10 cellular contexts compared by ENCODE assay signal in the genomic region with DNA sequence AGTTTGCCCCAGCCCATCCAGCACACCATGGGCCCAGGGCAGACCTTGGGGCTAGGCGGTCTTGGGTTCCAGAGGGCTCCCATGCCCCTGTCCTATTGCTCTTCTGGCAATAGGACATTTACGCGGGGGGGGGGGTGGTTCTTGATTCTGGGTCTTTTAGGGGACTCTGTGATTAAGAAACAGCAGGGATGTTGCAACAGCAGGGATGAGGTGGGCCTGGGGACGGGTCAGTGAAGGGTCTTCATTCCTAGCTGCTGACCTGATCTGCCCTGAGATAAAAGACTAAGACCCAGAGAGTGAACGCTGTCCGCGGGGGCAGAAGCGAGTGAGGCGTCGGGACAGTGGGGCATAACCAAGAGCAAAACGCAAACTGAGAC. TPM values are rescaled to one million over a fixed set of nuclear protein-coding genes. Genes with fewer than 3 reads are reported as not detected.
DNase-seq lines count a peak whose midpoint lies in the region; ATAC-seq and TF ChIP-seq lines count a peak whose summit lies in the region.
"Had no signal": no experiment of that assay in that cellular context is flagged by ENCODE, and none has a peak within 500 bp of the region (broad histone marks: within the 10 kb centered on the region; RNA-seq: fewer than 3 reads in every experiment).

No MANE protein-coding gene starts in this region.

- H3K27ac Mint-ChIP-seq in activated CD4-positive, alpha-beta T cell treated with anti-CD3 and anti-CD28 coated beads, Interleukin-2, amount 10 ng/mL, durations not matched to agents 7 days and 5 days, result no peak overlapping the region
- no peak overlapping the region for H3K27ac Mint-ChIP-seq in memory B cell

- H3K27ac ChIP-seq in brain microvascular endothelial cell (no peak overlapping the region), tibial artery (peak overlapping the region; percentile 89 to 94)
- H3K27ac ChIP-seq: foreskin keratinocyte had no signal

- H3K36me3 ChIP-seq in brain microvascular endothelial cell (replicated peaks), result no peaks in the 10 kb centered on the region
- no peaks in the 10 kb centered on the region for H3K36me3 ChIP-seq in tibial artery

- in situ Hi-C loops in brain microvascular endothelial cell (cut with HindIII; ENCODE audit: low pct_ligation_motif_present, low sequenced_read_pairs), result loop anchor here (10.0 kb wide), 1 partner anchor 417 kb away; no protein-coding TSS in a partner anchor

- H3K9me3 ChIP-seq in tibial artery, result no peaks in the 10 kb centered on the region

- no peaks in the 10 kb centered on the region for H3K9me3 Mint-ChIP-seq in activated CD4-positive, alpha-beta T cell treated with anti-CD3 and anti-CD28 coated beads, Interleukin-2, amount 10 ng/mL, durations not matched to agents 7 days and 5 days
- no peaks in the 10 kb centered on the region for H3K9me3 Mint-ChIP-seq in memory B cell

- peaks cover 0 to 33% (median 24%) of the 10 kb centered on the region in 4 donors for H3K4me1 ChIP-seq in tibial artery
- H3K4me1 ChIP-seq: foreskin keratinocyte had no signal

- H3K36me3 Mint-ChIP-seq in activated CD4-positive, alpha-beta T cell treated with anti-CD3 and anti-CD28 coated beads, Interleukin-2, amount 10 ng/mL, durations not matched to agents 7 days and 5 days (ENCODE audit: low read depth), result no peaks in the 10 kb centered on the region
- H3K36me3 Mint-ChIP-seq in memory B cell, result no peaks in the 10 kb centered on the region

- intact Hi-C loops in tibial artery (cut with DNase I; ENCODE audit: low total_unique reads), result no loop called here
- intact Hi-C loops in posterior vena cava (cut with DNase I), result no loop called here

- DNase-seq in activated CD4-positive, alpha-beta T cell treated with anti-CD3 and anti-CD28 coated beads, Interleukin-2, amount 10 ng/mL, durations not matched to agents 7 days and 5 days, result no peak
- no peak for DNase-seq in activated CD4-positive, alpha-beta T cell treated with anti-CD3 and anti-CD28 coated beads, Interleukin-2, amount 50 U/mL, for 1 hour
- DNase-seq in brain microvascular endothelial cell (no peak), memory B cell (ENCODE audit: low spot score in 2 of 2) (no peak), tibial artery (no peak), posterior vena cava (ENCODE audit: low spot score) (no peak), ureter (ENCODE audit: low spot score) (no peak)
- DNase-seq: activated CD4-positive, CD25-positive, alpha-beta regulatory T cell had no signal

- peak overlapping the region; percentile 45 for H3K4me3 Mint-ChIP-seq in activated CD4-positive, alpha-beta T cell treated with anti-CD3 and anti-CD28 coated beads, Interleukin-2, amount 10 ng/mL, durations not matched to agents 7 days and 5 days
- peak overlapping the region; percentile 63 for H3K4me3 Mint-ChIP-seq in memory B cell

- POLR2A ChIA-PET in activated CD4-positive, alpha-beta T cell treated with anti-CD3 and anti-CD28 coated beads, Interleukin-2, amount 10 ng/mL, durations not matched to agents 7 days and 5 days (lab: Charles Lee), result no interaction called here

- H3K4me3 ChIP-seq in brain microvascular endothelial cell (ENCODE audit: low read depth, low read length) (peak overlapping the region; percentile 58), tibial artery (peak overlapping the region; percentile 70 to 78)

- ATAC-seq in memory B cell (ENCODE audit: low read depth), result no peak
- no peak for ATAC-seq in GM21423 (IDR thresholded peaks at IDR 0.05; ENCODE audit: unreplicated experiment)

- peaks cover 54% of the 10 kb centered on the region for H3K27me3 Mint-ChIP-seq in activated CD4-positive, alpha-beta T cell treated with anti-CD3 and anti-CD28 coated beads, Interleukin-2, amount 10 ng/mL, durations not matched to agents 7 days and 5 days
- peaks cover 13% of the 10 kb centered on the region for H3K27me3 Mint-ChIP-seq in memory B cell

- CTCF ChIA-PET in activated CD4-positive, alpha-beta T cell treated with anti-CD3 and anti-CD28 coated beads, Interleukin-2, amount 10 ng/mL, durations not matched to agents 7 days and 5 days (lab: Charles Lee), result interaction anchor here (0.8 to 1.5 kb wide), 2 partner anchors 9 to 414 kb away, joined by 3 to 5 read pairs; no protein-coding TSS in a partner anchor

- H3K27me3 ChIP-seq in brain microvascular endothelial cell (replicated peaks) (no peaks in the 10 kb centered on the region), tibial artery (no peaks in the 10 kb centered on the region)

- TF ChIP-seq CTCF in brain microvascular endothelial cell (IDR thresholded peaks at IDR 0.05; ENCODE audit: low read depth, low read length, missing control alignments) (no peak), tibial artery (IDR thresholded peaks at IDR 0.05) (no peak)

- peaks cover 10% of the 10 kb centered on the region for H3K4me1 Mint-ChIP-seq in activated CD4-positive, alpha-beta T cell treated with anti-CD3 and anti-CD28 coated beads, Interleukin-2, amount 10 ng/mL, durations not matched to agents 7 days and 5 days
- peaks cover 2% of the 10 kb centered on the region for H3K4me1 Mint-ChIP-seq in memory B cell

RNA-seq across cellular contexts. Expression of a gene that starts 0.4 kb away (rescaled TPM):
- total RNA-seq in activated CD4-positive, alpha-beta T cell treated with anti-CD3 and anti-CD28 coated beads, Interleukin-2, amount 10 ng/mL, durations not matched to agents 7 days and 5 days, result under 1 TPM; 0.04 to 0.05 TPM
- 10 to 100 TPM in 1 of 2 donors, 1 to 10 TPM in 1; 6.3 to 20.7 TPM for total RNA-seq in posterior vena cava
- total RNA-seq in ureter, result 5.9 TPM

RNA-seq across cellular contexts. Expression of a gene that starts 19.6 kb away (rescaled TPM):
- total RNA-seq in activated CD4-positive, alpha-beta T cell treated with anti-CD3 and anti-CD28 coated beads, Interleukin-2, amount 10 ng/mL, durations not matched to agents 7 days and 5 days, result not detected
- 1 to 10 TPM in 1 of 2 donors, under 1 TPM in 1; 0.86 to 3.4 TPM for total RNA-seq in posterior vena cava
- total RNA-seq in ureter, result 1.2 TPM
- total RNA-seq: foreskin keratinocyte had no signal
